In the genomic region with DNA sequence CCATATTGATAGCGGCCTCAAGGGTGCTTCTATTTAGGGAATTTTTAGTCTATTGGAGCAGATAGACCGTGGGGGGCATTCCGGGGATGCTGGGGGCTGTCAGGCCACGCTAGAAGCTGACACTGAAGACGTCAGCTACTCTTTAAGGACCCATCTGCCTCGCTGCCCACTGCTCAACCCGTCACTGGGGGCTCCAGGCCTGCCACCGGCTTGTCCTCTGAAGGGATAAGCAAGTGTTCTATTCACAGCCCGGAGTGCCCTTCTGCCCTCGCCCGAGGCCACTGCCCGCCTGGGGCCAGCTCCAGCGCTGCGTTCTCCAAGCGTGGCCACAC, we compare ENCODE assay signal across 8 cellular contexts. TPM values are rescaled to one million over a fixed set of nuclear protein-coding genes. Genes with fewer than 3 reads are reported as not detected.
DNase-seq lines count a peak whose midpoint lies in the region; ATAC-seq lines count a peak whose summit lies in the region.

No MANE protein-coding gene starts in this region.

- peaks cover 29% of the 10 kb centered on the region for H3K36me3 Mint-ChIP-seq in central memory CD8-positive, alpha-beta T cell (ENCODE audit: insufficient read depth)
- H3K36me3 Mint-ChIP-seq in naive thymus-derived CD4-positive, alpha-beta T cell: peaks cover 0 to 17% (median 13%) of the 10 kb centered on the region in 5 donors

- DNase-seq in central memory CD8-positive, alpha-beta T cell (ENCODE audit: low spot score in 2 of 2): no peak
- no peak for DNase-seq in naive thymus-derived CD4-positive, alpha-beta T cell
- DNase-seq in cerebellum (ENCODE audit: low spot score) (no peak), DMS114 treated with DMSO at 0.1 percent for 48 hours (lab: John Stamatoyannopoulos, UW; ENCODE audit: unreplicated experiment) (no peak)

- H3K27me3 ChIP-seq in BLaER1 treated with 17β-estradiol and CSF1 and Interleukin-3, amounts not matched to agents 10 nM and 100 nM: peaks cover 43 to 82% (median 71%) of the 10 kb centered on the region in 11 experiments
- peaks cover 20% of the 10 kb centered on the region for H3K27me3 ChIP-seq in HUES48 (ENCODE audit: control insufficient read depth, insufficient read depth, low read length)
- H3K27me3 ChIP-seq in naive thymus-derived CD4-positive, alpha-beta T cell (ENCODE audit: control insufficient read depth in 2 of 2, insufficient read depth in 2 of 2, low read length in 2 of 2): no peaks in the 10 kb centered on the region

- no peaks in the 10 kb centered on the region for H3K27me3 Mint-ChIP-seq in central memory CD8-positive, alpha-beta T cell
- peaks cover 0 to 29% (median 0%) of the 10 kb centered on the region in 5 donors for H3K27me3 Mint-ChIP-seq in naive thymus-derived CD4-positive, alpha-beta T cell

- no peaks in the 10 kb centered on the region for H3K9me3 Mint-ChIP-seq in central memory CD8-positive, alpha-beta T cell
- peaks cover 0 to 2% (median 0%) of the 10 kb centered on the region in 11 donors for H3K9me3 Mint-ChIP-seq in naive thymus-derived CD4-positive, alpha-beta T cell

- no peak overlapping the region for H3K27ac Mint-ChIP-seq in central memory CD8-positive, alpha-beta T cell (ENCODE audit: low read depth)
- peak overlapping the region in 7 of 9 donors; percentile 9 to 70 (median 64) for H3K27ac Mint-ChIP-seq in naive thymus-derived CD4-positive, alpha-beta T cell

- H4K20me1 ChIP-seq in BLaER1 treated with 17β-estradiol and CSF1 and Interleukin-3, amounts not matched to agents 10 nM and 100 nM: no peaks in the 10 kb centered on the region; a peak in 2 of 22 replicates

- H3K4me2 ChIP-seq in BLaER1 treated with 17β-estradiol and CSF1 and Interleukin-3, amounts not matched to agents 10 nM and 100 nM: peak overlapping the region; percentile 69 to 91 (median 79)

- intact Hi-C loops in naive thymus-derived CD4-positive, alpha-beta T cell (cut with micrococcal nuclease): loop anchor here (5.0 to 10.0 kb wide), 3 partner anchors 1035 to 1743 kb away; a partner anchor contains a TSS

- peak overlapping the region; percentile 83 to 95 (median 87) for H3K9ac ChIP-seq in BLaER1 treated with 17β-estradiol and CSF1 and Interleukin-3, amounts not matched to agents 10 nM and 100 nM
- H3K9ac ChIP-seq in HUES48 (ENCODE audit: low read depth, low read length): peak overlapping the region; percentile 59

- POLR2A ChIA-PET in naive thymus-derived CD4-positive, alpha-beta T cell (lab: Charles Lee): interaction anchor here (3.3 kb wide), 1 partner anchor 12 kb away, joined by 40 read pairs; no protein-coding TSS in a partner anchor

- H3K36me3 ChIP-seq in BLaER1 treated with 17β-estradiol and CSF1 and Interleukin-3, amounts not matched to agents 10 nM and 100 nM: peaks cover 5 to 17% (median 8%) of the 10 kb centered on the region in 11 experiments; a peak in 18 of 22 replicates
- peaks cover 18% of the 10 kb centered on the region for H3K36me3 ChIP-seq in HUES48 (ENCODE audit: control insufficient read depth, insufficient read depth, low read length)
- peaks cover 0 to 8% (median 3%) of the 10 kb centered on the region in 3 experiments for H3K36me3 ChIP-seq in naive thymus-derived CD4-positive, alpha-beta T cell (ENCODE audit: control insufficient read depth in 2 of 3, insufficient read depth in 3 of 3, low read length in 3 of 3)

- H3K4me1 ChIP-seq in BLaER1 treated with 17β-estradiol and CSF1 and Interleukin-3, amounts not matched to agents 10 nM and 100 nM: peaks cover 7 to 32% (median 13%) of the 10 kb centered on the region in 10 experiments; a peak in 18 of 20 replicates
- peaks cover 16% of the 10 kb centered on the region for H3K4me1 ChIP-seq in HUES48 (ENCODE audit: control insufficient read depth, insufficient read depth, low read length)
- H3K4me1 ChIP-seq in naive thymus-derived CD4-positive, alpha-beta T cell (ENCODE audit: control insufficient read depth in 2 of 2, insufficient read depth in 2 of 2, low read length in 2 of 2): peaks cover 0 to 6% of the 10 kb centered on the region in 2 donors

- H3K9me3 ChIP-seq in BLaER1 treated with 17β-estradiol and CSF1 and Interleukin-3, amounts not matched to agents 10 nM and 100 nM (replicated peaks in 1 of 11): peaks cover 0 to 38% (median 6%) of the 10 kb centered on the region in 11 experiments; a peak in 12 of 22 replicates
- no peaks in the 10 kb centered on the region for H3K9me3 ChIP-seq in HUES48 (ENCODE audit: control insufficient read depth, insufficient read depth, low read length)
- no peaks in the 10 kb centered on the region for H3K9me3 ChIP-seq in naive thymus-derived CD4-positive, alpha-beta T cell (ENCODE audit: control insufficient read depth in 2 of 3, low read length in 3 of 3)

- CTCF ChIA-PET in naive thymus-derived CD4-positive, alpha-beta T cell (lab: Charles Lee): interaction anchor here (1.0 to 2.7 kb wide), 3 partner anchors 12 to 151 kb away, joined by 3 to 22 read pairs (median 4); no protein-coding TSS in a partner anchor

- peaks cover 22% of the 10 kb centered on the region for H3K4me1 Mint-ChIP-seq in central memory CD8-positive, alpha-beta T cell
- H3K4me1 Mint-ChIP-seq in naive thymus-derived CD4-positive, alpha-beta T cell: peaks cover 0 to 36% (median 19%) of the 10 kb centered on the region in 7 donors

- no peak for ATAC-seq in central memory CD8-positive, alpha-beta T cell (replicated peaks; ENCODE audit: extremely low read depth, poor library complexity, severe bottlenecking)
- ATAC-seq in naive thymus-derived CD4-positive, alpha-beta T cell: no peak
- ATAC-seq in HG03175 (IDR thresholded peaks at IDR 0.05; ENCODE audit: unreplicated experiment) (no peak), GM18870 (IDR thresholded peaks at IDR 0.05; ENCODE audit: unreplicated experiment) (no peak)

- H3K4me3 Mint-ChIP-seq in central memory CD8-positive, alpha-beta T cell: peak overlapping the region; percentile 66
- H3K4me3 Mint-ChIP-seq in naive thymus-derived CD4-positive, alpha-beta T cell: peak overlapping the region; percentile 38 to 78 (median 70)

- peak overlapping the region; percentile 56 to 86 (median 77) for H3K4me3 ChIP-seq in BLaER1 treated with 17β-estradiol and CSF1 and Interleukin-3, amounts not matched to agents 10 nM and 100 nM
- H3K4me3 ChIP-seq in HUES48 (ENCODE audit: low read depth, low read length): peak overlapping the region; percentile 71
- peak overlapping the region; percentile 55 for H3K4me3 ChIP-seq in naive thymus-derived CD4-positive, alpha-beta T cell (ENCODE audit: low read length)

- peak overlapping the region; percentile 70 to 95 (median 84); a peak in 21 of 22 replicates for H3K27ac ChIP-seq in BLaER1 treated with 17β-estradiol and CSF1 and Interleukin-3, amounts not matched to agents 10 nM and 100 nM
- H3K27ac ChIP-seq in HUES48 (ENCODE audit: low read depth, low read length): peak overlapping the region; percentile 58
- peak overlapping the region; percentile 64 for H3K27ac ChIP-seq in naive thymus-derived CD4-positive, alpha-beta T cell (ENCODE audit: low read depth, low read length)

RNA-seq across cellular contexts. Expression of a gene that starts 0.7 kb away (rescaled TPM):
- total RNA-seq in naive thymus-derived CD4-positive, alpha-beta T cell: 100 to 1,000 TPM in 4 of 5 experiments, 10 to 100 TPM in 1; 66.3 to 164 (median 141) TPM
- 100 to 1,000 TPM in 1 of 2 donors, 10 to 100 TPM in 1; 76.2 to 118 TPM for polyA plus RNA-seq in naive thymus-derived CD4-positive, alpha-beta T cell
- 19.5 TPM for total RNA-seq in cerebellum
